Comparison of ENCODE assay signal across 25 cellular contexts in the genomic region with DNA sequence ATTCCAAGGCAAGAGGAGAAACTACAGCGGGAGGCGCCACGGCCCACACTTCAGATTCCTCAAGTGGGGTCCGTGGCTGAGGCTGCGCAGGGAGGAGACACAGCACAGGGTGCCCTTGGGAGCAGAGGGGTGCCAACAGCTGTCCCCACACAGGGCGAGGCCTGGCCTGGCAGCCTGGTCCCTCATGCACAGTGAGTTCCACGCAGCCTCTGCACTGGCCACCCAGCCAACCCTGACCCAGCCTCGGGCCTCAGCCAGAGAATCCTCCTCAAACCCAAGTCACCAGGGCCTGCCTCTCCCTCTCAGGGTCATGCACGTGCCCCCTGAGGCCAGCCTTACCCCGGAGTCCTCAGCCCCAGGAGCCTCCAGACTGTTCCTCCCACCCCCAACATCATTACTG. TPM values are rescaled to one million over a fixed set of nuclear protein-coding genes. Genes with fewer than 3 reads are reported as not detected.
DNase-seq lines count a peak whose midpoint lies in the region; ATAC-seq and TF ChIP-seq lines count a peak whose summit lies in the region.
"Had no signal": no experiment of that assay in that cellular context is flagged by ENCODE, and none has a peak within 500 bp of the region (broad histone marks: within the 10 kb centered on the region; RNA-seq: fewer than 3 reads in every experiment).

No MANE protein-coding gene starts in this region.

- H2AK5ac ChIP-seq in H9 (ENCODE audit: insufficient read length, low read length) = no peak overlapping the region

- ATAC-seq in activated T-helper 17 cell treated with anti-CD3 and anti-CD28 coated beads, Interleukin-2, amount 50 U/mL, for 72 hours (replicated peaks) = no peak
- ATAC-seq in left lung (peak; percentile 68), body of pancreas (no peak)
- no peak for ATAC-seq in activated CD8-positive, alpha-beta T cell treated with anti-CD3 and anti-CD28 coated beads for 36 hours

- no peak overlapping the region for H3K23ac ChIP-seq in H9 (ENCODE audit: insufficient read length, low read depth, low read length)

- H3K4ac ChIP-seq in H9 (ENCODE audit: low read depth, low read length) = no peak overlapping the region

- H3K23me2 ChIP-seq in H9 (ENCODE audit: insufficient read length, low read depth, low read length, poor library complexity, severe bottlenecking) = no peaks in the 10 kb centered on the region

- no peak overlapping the region for H3K4me2 ChIP-seq in H9 (ENCODE audit: insufficient read depth, insufficient read length, low read length)

- no peak overlapping the region for H3K4me3 Mint-ChIP-seq in H9
- H3K4me3 Mint-ChIP-seq in activated T-helper 17 cell treated with anti-CD3 and anti-CD28 coated beads, Interleukin-2, amount 50 U/mL, for 72 hours = no peak overlapping the region
- no peak overlapping the region for H3K4me3 Mint-ChIP-seq in activated CD8-positive, alpha-beta T cell treated with anti-CD3 and anti-CD28 coated beads for 36 hours

- no peak overlapping the region for H2BK20ac ChIP-seq in H9 (ENCODE audit: low read depth, low read length, poor library complexity, severe bottlenecking)

- no peak overlapping the region for H4K91ac ChIP-seq in H9 (ENCODE audit: insufficient read length, low read depth, low read length)

- no peak overlapping the region for H2BK12ac ChIP-seq in H9 (ENCODE audit: insufficient read length, low read depth, low read length)

- H3T11ph ChIP-seq in H9 (ENCODE audit: low read length) = no peak overlapping the region

- intact Hi-C loops in left lung (cut with DNase I) (no loop called here), body of pancreas (cut with DNase I) (no loop called here)
- intact Hi-C loops in activated CD8-positive, alpha-beta T cell treated with anti-CD3 and anti-CD28 coated beads for 36 hours (cut with micrococcal nuclease) = no loop called here

- no peak overlapping the region for H2BK5ac ChIP-seq in H9 (ENCODE audit: insufficient read length, low read length)

- H3K27ac ChIP-seq in H9 (ENCODE audit: insufficient read length, low read depth, low read length) (no peak overlapping the region), left lung (no peak overlapping the region), skeletal muscle tissue (ENCODE audit: low read depth, low read length) (no peak overlapping the region), body of pancreas (no peak overlapping the region)
- H3K27ac ChIP-seq: testis had no signal

- no peaks in the 10 kb centered on the region for H3K9me3 Mint-ChIP-seq in H9
- H3K9me3 Mint-ChIP-seq in activated T-helper 17 cell treated with anti-CD3 and anti-CD28 coated beads, Interleukin-2, amount 50 U/mL, for 72 hours = no peaks in the 10 kb centered on the region
- H3K9me3 Mint-ChIP-seq in activated CD8-positive, alpha-beta T cell treated with anti-CD3 and anti-CD28 coated beads for 36 hours = no peaks in the 10 kb centered on the region
- H3K9me3 Mint-ChIP-seq: IgD-negative memory B cell had no signal

- H3K4me3 ChIP-seq in left lung = no peak overlapping the region
- H3K4me3 ChIP-seq in skeletal muscle tissue (ENCODE audit: low read length in 3 of 3) = no peak overlapping the region
- H3K4me3 ChIP-seq in body of pancreas = no peak overlapping the region
- H3K4me3 ChIP-seq: testis had no signal

- no CpG with 5 or more reads among the region's 10 CpGs for WGBS in H9 (ENCODE audit: extremely low coverage, insufficient read length, low lambda C conversion rate)
- WGBS in body of pancreas, 2 donors = 89 to 96% methylated on average over 5 to 10 of the region's 10 CpGs

- no peaks in the 10 kb centered on the region for H3K36me3 ChIP-seq in left lung
- peaks cover 0 to 6% (median 4%) of the 10 kb centered on the region in 3 donors for H3K36me3 ChIP-seq in skeletal muscle tissue (ENCODE audit: control insufficient read depth in 3 of 3, insufficient read depth in 3 of 3, low read length in 3 of 3)
- H3K36me3 ChIP-seq in body of pancreas (replicated peaks in 1 of 2; ENCODE audit: insufficient read depth in 1 of 2, low read depth in 2 of 2) = no peaks in the 10 kb centered on the region

- H3K9ac ChIP-seq in H9 (ENCODE audit: extremely low read depth, insufficient read length, low read length) (no peak overlapping the region), skeletal muscle tissue (ENCODE audit: low read depth in 1 of 3, low read length in 3 of 3) (peak overlapping the region in 2 of 3 donors; percentile 8 to 33)

- no peak overlapping the region for H4K5ac ChIP-seq in H9 (ENCODE audit: insufficient read length, low read depth, low read length)

- H3K4me1 ChIP-seq in H9 (ENCODE audit: insufficient read depth, low read length) (peaks cover 5% of the 10 kb centered on the region; the same call in 1 of the 2 replicates), left lung (peaks cover 13 to 42% of the 10 kb centered on the region in 2 donors), skeletal muscle tissue (ENCODE audit: control insufficient read depth in 3 of 3, insufficient read depth in 3 of 3, low read length in 3 of 3) (peaks cover 49 to 70% (median 62%) of the 10 kb centered on the region in 3 donors), body of pancreas (peaks cover 7% of the 10 kb centered on the region)

- no peaks in the 10 kb centered on the region for H3K9me3 ChIP-seq in H9 (ENCODE audit: control insufficient read depth, low read depth, low read length)
- H3K9me3 ChIP-seq in left lung = no peaks in the 10 kb centered on the region
- no peaks in the 10 kb centered on the region for H3K9me3 ChIP-seq in skeletal muscle tissue (ENCODE audit: control insufficient read depth in 3 of 3, low read length in 3 of 3)
- H3K9me3 ChIP-seq in body of pancreas = no peaks in the 10 kb centered on the region
- H3K9me3 ChIP-seq: testis had no signal

- H3K79me2 ChIP-seq in H9 (ENCODE audit: insufficient read depth, low read length) = no peaks in the 10 kb centered on the region; the same call in 1 of the 2 replicates

- H3K27me3 ChIP-seq in H9 (ENCODE audit: insufficient read depth, low read length) (no peaks in the 10 kb centered on the region), left lung (no peaks in the 10 kb centered on the region), skeletal muscle tissue (ENCODE audit: control insufficient read depth in 3 of 3, insufficient read depth in 3 of 3, low read length in 3 of 3) (no peaks in the 10 kb centered on the region), body of pancreas (no peaks in the 10 kb centered on the region)
- H3K27me3 ChIP-seq: testis had no signal

- H3K56ac ChIP-seq in H9 (ENCODE audit: insufficient read length, low read depth, low read length) = no peak overlapping the region

- H2BK15ac ChIP-seq in H9 (ENCODE audit: low read depth, low read length) = no peak overlapping the region

- H2AFZ ChIP-seq in H9 (ENCODE audit: low read length) = no peak overlapping the region

- no peak overlapping the region for H3K14ac ChIP-seq in H9 (ENCODE audit: insufficient read depth, low read length)

- H3K18ac ChIP-seq in H9 (ENCODE audit: insufficient read length, low read depth, low read length) = no peak overlapping the region

- no peaks in the 10 kb centered on the region for H3K27me3 Mint-ChIP-seq in H9 (ENCODE audit: low read depth)
- H3K27me3 Mint-ChIP-seq in activated T-helper 17 cell treated with anti-CD3 and anti-CD28 coated beads, Interleukin-2, amount 50 U/mL, for 72 hours = no peaks in the 10 kb centered on the region
- H3K27me3 Mint-ChIP-seq in activated CD8-positive, alpha-beta T cell treated with anti-CD3 and anti-CD28 coated beads for 36 hours = no peaks in the 10 kb centered on the region
- H3K27me3 Mint-ChIP-seq: CD4-positive, alpha-beta memory T cell; IgD-negative memory B cell had no signal

- no peak overlapping the region for H2BK120ac ChIP-seq in H9 (ENCODE audit: low read depth, low read length, poor library complexity, severe bottlenecking)

- peaks cover 22 to 46% of the 10 kb centered on the region in 2 experiments for H3K4me1 Mint-ChIP-seq in H9
- peaks cover 6% of the 10 kb centered on the region for H3K4me1 Mint-ChIP-seq in activated T-helper 17 cell treated with anti-CD3 and anti-CD28 coated beads, Interleukin-2, amount 50 U/mL, for 72 hours
- H3K4me1 Mint-ChIP-seq in activated CD8-positive, alpha-beta T cell treated with anti-CD3 and anti-CD28 coated beads for 36 hours (ENCODE audit: low read depth) = peaks cover 38% of the 10 kb centered on the region

- CTCF ChIA-PET in activated CD8-positive, alpha-beta T cell treated with anti-CD3 and anti-CD28 coated beads for 36 hours (lab: Charles Lee) = no interaction called here

- no peak for DNase-seq in H9
- no peak for DNase-seq in left lung
- DNase-seq in UCSD-AML1 (lab: John Stamatoyannopoulos, UW; ENCODE audit: unreplicated experiment) = no peak
- no peak for DNase-seq in activated CD8-positive, alpha-beta T cell treated with anti-CD3 and anti-CD28 coated beads for 36 hours
- no peak for DNase-seq in body of pancreas
- DNase-seq in NCI-H446 (lab: John Stamatoyannopoulos, UW) = no peak
- DNase-seq: activated naive CD4-positive, alpha-beta T cell; amniotic stem cell; caudate nucleus; CD4-positive, alpha-beta memory T cell; kidney glomerular epithelial cell; mesenchymal stem cell; NCI-H2081; NCI-H345; occipital lobe; retina; SHP77 treated with DMSO at 0.1 percent for 48 hours; stimulated activated CD4-positive, alpha-beta T cell treated with anti-CD3 and anti-CD28 coated beads, Interleukin-12 subunit alpha, Interleukin-12 subunit beta, amount 100 ng/mL, for 4 hours; stimulated activated CD4-positive, alpha-beta T cell treated with anti-CD3 and anti-CD28 coated beads, Interleukin-4, amount 100 ng/mL, for 24 hours; stimulated activated naive CD4-positive, alpha-beta T cell treated with Interleukin-2 at 50 U/mL for 16 hours; SW 1271; testis had no signal

- TF ChIP-seq CTCF in H9 (conservative IDR thresholded peaks at IDR 0.05) (no peak), left lung (IDR thresholded peaks at IDR 0.05) (no peak), body of pancreas (IDR thresholded peaks at IDR 0.05) (no peak)
- no peak for TF ChIP-seq CTCF in activated CD8-positive, alpha-beta T cell treated with anti-CD3 and anti-CD28 coated beads for 36 hours (IDR thresholded peaks at IDR 0.05)

- peak overlapping the region; percentile 8 to 81 (median 23); a peak in 2 of 7 replicates for H3K27ac Mint-ChIP-seq in H9
- peak overlapping the region; percentile 53 for H3K27ac Mint-ChIP-seq in activated T-helper 17 cell treated with anti-CD3 and anti-CD28 coated beads, Interleukin-2, amount 50 U/mL, for 72 hours
- no peak overlapping the region for H3K27ac Mint-ChIP-seq in activated CD8-positive, alpha-beta T cell treated with anti-CD3 and anti-CD28 coated beads for 36 hours
- H3K27ac Mint-ChIP-seq: IgD-negative memory B cell had no signal

- H3K79me1 ChIP-seq in H9 (ENCODE audit: insufficient read depth, low read depth, low read length, poor library complexity, severe bottlenecking) = no peaks in the 10 kb centered on the region

- no peak overlapping the region for H4K8ac ChIP-seq in H9 (replicated peaks; ENCODE audit: insufficient read length, low read depth, low read length)

- H3K36me3 Mint-ChIP-seq in H9 (ENCODE audit: insufficient read depth in 1 of 3, low read depth in 3 of 3) = no peaks in the 10 kb centered on the region
- no peaks in the 10 kb centered on the region for H3K36me3 Mint-ChIP-seq in activated T-helper 17 cell treated with anti-CD3 and anti-CD28 coated beads, Interleukin-2, amount 50 U/mL, for 72 hours (ENCODE audit: low read depth)
- no peaks in the 10 kb centered on the region for H3K36me3 Mint-ChIP-seq in activated CD8-positive, alpha-beta T cell treated with anti-CD3 and anti-CD28 coated beads for 36 hours (ENCODE audit: low read depth)
- H3K36me3 Mint-ChIP-seq: IgD-negative memory B cell had no signal

- POLR2A ChIA-PET in activated CD8-positive, alpha-beta T cell treated with anti-CD3 and anti-CD28 coated beads for 36 hours (lab: Charles Lee) = interaction anchor here (0.7 kb wide), 1 partner anchor 367 kb away, joined by 3 read pairs; no protein-coding TSS in a partner anchor

- H4K20me1 ChIP-seq in H9 (ENCODE audit: control insufficient read depth, insufficient read depth, insufficient read length) = no peaks in the 10 kb centered on the region

- TF ChIP-seq POLR2A in body of pancreas (IDR thresholded peaks at IDR 0.05) = no peak

RNA-seq across cellular contexts. Expression of gene MOB2, which starts 22.4 kb away (rescaled TPM):
- total RNA-seq in H9 (2021) = 22.7 and 24.2 TPM in 2 replicates
- total RNA-seq in activated T-helper 17 cell treated with anti-CD3 and anti-CD28 coated beads, Interleukin-2, amount 50 U/mL, for 72 hours = 10 to 100 TPM; 24.5 to 26.7 TPM
- 10 to 100 TPM; 38.6 to 41.3 TPM for total RNA-seq in left lung
- 18.3 TPM for total RNA-seq in skeletal muscle tissue
- total RNA-seq in activated CD8-positive, alpha-beta T cell treated with anti-CD3 and anti-CD28 coated beads for 36 hours = 10 to 100 TPM; 13.2 to 14.0 TPM
- 10 to 100 TPM; 11.4 to 31.3 TPM for total RNA-seq in body of pancreas
